13 cellular contexts compared by ENCODE assay signal in the genomic region with DNA sequence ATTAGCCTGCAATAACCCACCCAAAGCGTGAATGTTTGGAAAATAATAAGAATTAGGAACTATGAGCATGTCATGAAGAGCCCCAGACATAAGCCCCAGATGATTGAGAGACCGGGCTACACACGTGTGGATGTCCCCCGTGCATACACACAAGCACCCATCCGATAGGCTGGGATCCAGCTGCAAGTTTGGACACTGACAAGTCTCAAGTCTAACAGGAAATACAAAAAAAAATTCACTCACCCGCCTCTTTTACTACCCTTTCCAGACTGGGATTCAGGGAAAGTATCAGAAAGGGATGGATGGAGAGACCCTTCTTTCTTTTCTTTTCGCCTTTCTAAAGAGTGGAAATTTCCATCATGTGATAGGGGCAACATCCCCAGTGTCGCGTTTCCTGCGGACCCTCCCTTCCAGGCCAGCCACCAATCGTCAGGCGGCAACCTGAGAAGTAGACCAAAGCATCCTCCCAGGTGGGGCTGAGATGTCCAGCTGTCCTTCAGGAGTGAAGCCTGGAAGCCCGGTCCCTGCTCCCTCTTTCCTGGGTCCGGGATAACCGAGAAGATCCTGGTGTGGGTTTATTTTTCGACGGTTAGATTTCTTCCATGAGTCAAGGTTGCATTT. TPM values are rescaled to one million over a fixed set of nuclear protein-coding genes. Genes with fewer than 3 reads are reported as not detected.
DNase-seq lines count a peak whose midpoint lies in the region; ATAC-seq, FAIRE-seq and TF ChIP-seq lines count a peak whose summit lies in the region.
"Had no signal": no experiment of that assay in that cellular context is flagged by ENCODE, and none has a peak within 500 bp of the region (broad histone marks: within the 10 kb centered on the region; RNA-seq: fewer than 3 reads in every experiment).

No MANE protein-coding gene starts in this region.

- peaks cover 54% of the 10 kb centered on the region for H3K27me3 Mint-ChIP-seq in activated T-helper 1 cell treated with anti-CD3 and anti-CD28 coated beads, Interleukin-12 subunit alpha, Interleukin-12 subunit beta, Interleukin-2, Interleukin-4 antibody, amounts not matched to agents 30 ng/mL and 10 ng/mL and 1 ng/mL, durations not matched to agents 14 hours and 24 hours and 36 hours (ENCODE audit: insufficient read depth)

- intact Hi-C loops in left ventricle myocardium superior (cut with micrococcal nuclease): no loop called here
- intact Hi-C loops in activated T-helper 1 cell treated with anti-CD3 and anti-CD28 coated beads, Interleukin-12 subunit alpha, Interleukin-12 subunit beta, Interleukin-2, Interleukin-4 antibody, amounts not matched to agents 30 ng/mL and 10 ng/mL and 1 ng/mL, durations not matched to agents 14 hours and 24 hours and 36 hours (cut with micrococcal nuclease): no loop called here

- H3K4me1 ChIP-seq in parathyroid adenoma: peaks cover 2% of the 10 kb centered on the region

- no peaks in the 10 kb centered on the region for H3K79me2 ChIP-seq in parathyroid adenoma

- H3K9me3 ChIP-seq in parathyroid adenoma (ENCODE audit: control insufficient read depth, low read length): no peaks in the 10 kb centered on the region
- H3K9me3 ChIP-seq: mucosa of descending colon had no signal

- DNase-seq in DMS114 treated with DMSO at 0.1 percent for 48 hours (lab: John Stamatoyannopoulos, UW; ENCODE audit: unreplicated experiment) (peak; percentile 45), left ventricle myocardium superior (no peak), NCI-H1092 treated with DMSO at 0.1 percent for 48 hours (lab: John Stamatoyannopoulos, UW) (no peak), D721Med (ENCODE audit: insufficient read length, low spot score) (no peak)
- no peak for DNase-seq in activated T-helper 1 cell treated with anti-CD3 and anti-CD28 coated beads, Interleukin-12 subunit alpha, Interleukin-12 subunit beta, Interleukin-2, Interleukin-4 antibody, amounts not matched to agents 30 ng/mL and 10 ng/mL and 1 ng/mL, durations not matched to agents 14 hours and 24 hours and 36 hours (ENCODE audit: low spot score)
- DNase-seq: activated CD4-positive, alpha-beta memory T cell treated with anti-CD3 and anti-CD28 coated beads, Interleukin-2, amount 10 ng/mL, durations not matched to agents 7 days and 5 days; stimulated activated CD4-positive, alpha-beta T cell treated with anti-CD3 and anti-CD28 coated beads, Interleukin-1b, Interleukin-23, amount 100 ng/mL, for 48 hours had no signal

- H3K36me3 Mint-ChIP-seq in activated T-helper 1 cell treated with anti-CD3 and anti-CD28 coated beads, Interleukin-12 subunit alpha, Interleukin-12 subunit beta, Interleukin-2, Interleukin-4 antibody, amounts not matched to agents 30 ng/mL and 10 ng/mL and 1 ng/mL, durations not matched to agents 14 hours and 24 hours and 36 hours (ENCODE audit: low read depth): peaks cover 4% of the 10 kb centered on the region

- ATAC-seq in SK-N-SH treated with all-trans-retinoic acid at 6 μM for 48 hours (peak; percentile 62), left ventricle myocardium superior (peak; percentile 11), GM21528 (IDR thresholded peaks at IDR 0.05; ENCODE audit: low FRiP score, unreplicated experiment) (no peak)

- H3K4me3 Mint-ChIP-seq in activated T-helper 1 cell treated with anti-CD3 and anti-CD28 coated beads, Interleukin-12 subunit alpha, Interleukin-12 subunit beta, Interleukin-2, Interleukin-4 antibody, amounts not matched to agents 30 ng/mL and 10 ng/mL and 1 ng/mL, durations not matched to agents 14 hours and 24 hours and 36 hours: no peak overlapping the region
- H3K4me3 Mint-ChIP-seq: activated CD4-positive, alpha-beta memory T cell treated with anti-CD3 and anti-CD28 coated beads, Interleukin-2, amount 10 ng/mL, durations not matched to agents 7 days and 5 days had no signal

- peaks cover 7% of the 10 kb centered on the region for H3K4me1 Mint-ChIP-seq in activated T-helper 1 cell treated with anti-CD3 and anti-CD28 coated beads, Interleukin-12 subunit alpha, Interleukin-12 subunit beta, Interleukin-2, Interleukin-4 antibody, amounts not matched to agents 30 ng/mL and 10 ng/mL and 1 ng/mL, durations not matched to agents 14 hours and 24 hours and 36 hours (ENCODE audit: low read depth)

- H3K36me3 ChIP-seq in parathyroid adenoma (ENCODE audit: control insufficient read depth, insufficient read depth, low read length): no peaks in the 10 kb centered on the region

- H3K27me3 ChIP-seq in parathyroid adenoma (ENCODE audit: control insufficient read depth, insufficient read depth, low read length): no peaks in the 10 kb centered on the region

- peak overlapping the region; percentile 68 for H3K4me2 ChIP-seq in parathyroid adenoma (ENCODE audit: low read length)
- H3K4me2 ChIP-seq: KMS-11 had no signal

- H3K27ac ChIP-seq in parathyroid adenoma: no peak overlapping the region
- H3K27ac ChIP-seq: KMS-11 had no signal

- no peak overlapping the region for H3K27ac Mint-ChIP-seq in activated T-helper 1 cell treated with anti-CD3 and anti-CD28 coated beads, Interleukin-12 subunit alpha, Interleukin-12 subunit beta, Interleukin-2, Interleukin-4 antibody, amounts not matched to agents 30 ng/mL and 10 ng/mL and 1 ng/mL, durations not matched to agents 14 hours and 24 hours and 36 hours
- H3K27ac Mint-ChIP-seq: activated CD4-positive, alpha-beta memory T cell treated with anti-CD3 and anti-CD28 coated beads, Interleukin-2, amount 10 ng/mL, durations not matched to agents 7 days and 5 days had no signal

- no peak overlapping the region for H3K9ac ChIP-seq in parathyroid adenoma
- H3K9ac ChIP-seq: KMS-11 had no signal

- H3K9me3 Mint-ChIP-seq in activated T-helper 1 cell treated with anti-CD3 and anti-CD28 coated beads, Interleukin-12 subunit alpha, Interleukin-12 subunit beta, Interleukin-2, Interleukin-4 antibody, amounts not matched to agents 30 ng/mL and 10 ng/mL and 1 ng/mL, durations not matched to agents 14 hours and 24 hours and 36 hours: no peaks in the 10 kb centered on the region
- H3K9me3 Mint-ChIP-seq: activated CD4-positive, alpha-beta memory T cell treated with anti-CD3 and anti-CD28 coated beads, Interleukin-2, amount 10 ng/mL, durations not matched to agents 7 days and 5 days had no signal

- H2AFZ ChIP-seq in parathyroid adenoma: peak overlapping the region; percentile 54

- H3K4me3 ChIP-seq in parathyroid adenoma (ENCODE audit: low read depth, low read length): peak overlapping the region; percentile 39
- H3K4me3 ChIP-seq: mucosa of descending colon had no signal

- no peak for TF ChIP-seq CTCF in parathyroid adenoma (IDR thresholded peaks at IDR 0.05)
- TF ChIP-seq CTCF in D721Med (IDR thresholded peaks at IDR 0.05; ENCODE audit: insufficient read depth, missing control alignments): no peak

- no peak for FAIRE-seq in D721Med (lab: Jason Lieb, UNC)
- FAIRE-seq: GM12891 had no signal

TF ChIP-seq in SK-N-SH treated with all-trans-retinoic acid at 6 μM for 48 hours, 23 proteins besides CTCF, POLR2A, EP300 and RAD21 (continues in another document):
- TF ChIP-seq ESRRG (CRISPR knock-in tag; IDR thresholded peaks at IDR 0.05) (no peak), RARB (CRISPR knock-in tag; IDR thresholded peaks at IDR 0.05) (no peak), GLIS3 (CRISPR knock-in tag; IDR thresholded peaks at IDR 0.05) (no peak), TCF4 (CRISPR knock-in tag; IDR thresholded peaks at IDR 0.05; ENCODE audit: borderline replicate concordance) (no peak), ZNF565 (CRISPR knock-in tag; conservative IDR thresholded peaks at IDR 0.05; ENCODE audit: low read depth) (no peak), ZFP30 (CRISPR knock-in tag; IDR thresholded peaks at IDR 0.05) (no peak), SNAI2 (CRISPR knock-in tag; IDR thresholded peaks at IDR 0.05) (no peak), ZC3H10 (CRISPR knock-in tag; IDR thresholded peaks at IDR 0.05) (no peak)
- TF ChIP-seq, protein P1, sequence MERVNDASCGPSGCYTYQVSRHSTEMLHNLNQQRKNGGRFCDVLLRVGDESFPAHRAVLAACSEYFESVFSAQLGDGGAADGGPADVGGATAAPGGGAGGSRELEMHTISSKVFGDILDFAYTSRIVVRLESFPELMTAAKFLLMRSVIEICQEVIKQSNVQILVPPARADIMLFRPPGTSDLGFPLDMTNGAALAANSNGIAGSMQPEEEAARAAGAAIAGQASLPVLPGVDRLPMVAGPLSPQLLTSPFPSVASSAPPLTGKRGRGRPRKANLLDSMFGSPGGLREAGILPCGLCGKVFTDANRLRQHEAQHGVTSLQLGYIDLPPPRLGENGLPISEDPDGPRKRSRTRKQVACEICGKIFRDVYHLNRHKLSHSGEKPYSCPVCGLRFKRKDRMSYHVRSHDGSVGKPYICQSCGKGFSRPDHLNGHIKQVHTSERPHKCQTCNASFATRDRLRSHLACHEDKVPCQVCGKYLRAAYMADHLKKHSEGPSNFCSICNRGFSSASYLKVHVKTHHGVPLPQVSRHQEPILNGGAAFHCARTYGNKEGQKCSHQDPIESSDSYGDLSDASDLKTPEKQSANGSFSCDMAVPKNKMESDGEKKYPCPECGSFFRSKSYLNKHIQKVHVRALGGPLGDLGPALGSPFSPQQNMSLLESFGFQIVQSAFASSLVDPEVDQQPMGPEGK (CRISPR knock-in tag; IDR thresholded peaks at IDR 0.05; ENCODE audit: borderline replicate concordance): no peak
- TF ChIP-seq, protein P2, sequence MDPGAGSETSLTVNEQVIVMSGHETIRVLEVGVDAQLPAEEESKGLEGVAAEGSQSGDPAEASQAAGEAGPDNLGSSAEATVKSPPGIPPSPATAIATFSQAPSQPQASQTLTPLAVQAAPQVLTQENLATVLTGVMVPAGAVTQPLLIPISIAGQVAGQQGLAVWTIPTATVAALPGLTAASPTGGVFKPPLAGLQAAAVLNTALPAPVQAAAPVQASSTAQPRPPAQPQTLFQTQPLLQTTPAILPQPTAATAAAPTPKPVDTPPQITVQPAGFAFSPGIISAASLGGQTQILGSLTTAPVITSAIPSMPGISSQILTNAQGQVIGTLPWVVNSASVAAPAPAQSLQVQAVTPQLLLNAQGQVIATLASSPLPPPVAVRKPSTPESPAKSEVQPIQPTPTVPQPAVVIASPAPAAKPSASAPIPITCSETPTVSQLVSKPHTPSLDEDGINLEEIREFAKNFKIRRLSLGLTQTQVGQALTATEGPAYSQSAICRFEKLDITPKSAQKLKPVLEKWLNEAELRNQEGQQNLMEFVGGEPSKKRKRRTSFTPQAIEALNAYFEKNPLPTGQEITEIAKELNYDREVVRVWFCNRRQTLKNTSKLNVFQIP (CRISPR knock-in tag; IDR thresholded peaks at IDR 0.05; ENCODE audit: borderline replicate concordance, low read depth): no peak

RNA-seq across cellular contexts. Expression of a gene that starts 6.4 kb away (rescaled TPM):
- 2.1 TPM for total RNA-seq in left ventricle myocardium superior
- total RNA-seq in activated T-helper 1 cell treated with anti-CD3 and anti-CD28 coated beads, Interleukin-12 subunit alpha, Interleukin-12 subunit beta, Interleukin-2, Interleukin-4 antibody, amounts not matched to agents 30 ng/mL and 10 ng/mL and 1 ng/mL, durations not matched to agents 14 hours and 24 hours and 36 hours: not detected in 2 replicates
- total RNA-seq: activated CD4-positive, alpha-beta memory T cell treated with anti-CD3 and anti-CD28 coated beads, Interleukin-2, amount 10 ng/mL, durations not matched to agents 7 days and 5 days had no signal
